Comparison of ENCODE assay signal across 8 cellular contexts in genomic region chr1:148302586-148303364, GRCh38.
DNase-seq lines count a peak whose midpoint lies in the region; ATAC-seq and TF ChIP-seq lines count a peak whose summit lies in the region.
"Not testable (repeated sequence)": the region's sequence is repeated elsewhere in the genome, so short reads cannot be mapped to it uniquely, and the experiment has no call there.

No MANE protein-coding gene starts in this region.

- not testable (repeated sequence) for H3K27ac ChIP-seq in adrenal gland

- H3K9me3 ChIP-seq in adrenal gland (replicated peaks in 1 of 3): not testable (repeated sequence)

- not testable (repeated sequence) for DNase-seq in BJ (ENCODE audit: low read depth)
- peak; percentile 9 to 57 for DNase-seq in activated CD4-positive, alpha-beta T cell treated with anti-CD3 and anti-CD28 coated beads for 4 hours
- DNase-seq in adrenal gland: peak in 4 of 7 donors; percentile 25 to 88 (median 42)
- DNase-seq in head of caudate nucleus: peak in 31 of 42 donors; percentile 12 to 83 (median 45)
- DNase-seq in nephron progenitor cell: peak; percentile 60
- DNase-seq in stimulated activated CD8-positive, alpha-beta memory T cell treated with anti-CD3 and anti-CD28 coated beads, Interleukin-15, amount 100 ng/mL, for 1 hour (ENCODE audit: low read depth): peak; percentile 12

- not testable (repeated sequence) for H3K4me1 ChIP-seq in adrenal gland (replicated peaks in 1 of 2)

- peak overlapping the region; percentile 79 for H3K4me3 Mint-ChIP-seq in nephron progenitor cell

- not testable (repeated sequence) for H3K27ac Mint-ChIP-seq in nephron progenitor cell

- H3K36me3 ChIP-seq in BJ (ENCODE audit: control insufficient read depth, insufficient read depth, low read length); adrenal gland (replicated peaks in 1 of 2): not testable (repeated sequence)

- not testable (repeated sequence) for TF ChIP-seq CTCF in BJ (IDR thresholded peaks at IDR 0.05; ENCODE audit: insufficient read depth, low read depth, low read length); adrenal gland (IDR thresholded peaks at IDR 0.05); nephron progenitor cell (IDR thresholded peaks at IDR 0.05)

- H3K9me3 Mint-ChIP-seq in nephron progenitor cell: peaks cover 27% of the 10 kb centered on the region

- POLR2A ChIA-PET in BJ (lab: Charles Lee): not testable (repeated sequence)

- CTCF ChIA-PET in BJ (lab: Yijun Ruan, JAX): not testable (repeated sequence)

- peaks cover 24% of the 10 kb centered on the region for H3K4me1 Mint-ChIP-seq in nephron progenitor cell

- not testable (repeated sequence) for TF ChIP-seq POLR2A in adrenal gland (IDR thresholded peaks at IDR 0.05)

- H3K27me3 ChIP-seq in BJ (ENCODE audit: control insufficient read depth, insufficient read depth, low read length): not testable (repeated sequence)
- H3K27me3 ChIP-seq in adrenal gland: peaks cover 22% of the 10 kb centered on the region

- peaks cover 15% of the 10 kb centered on the region for H3K36me3 Mint-ChIP-seq in nephron progenitor cell (ENCODE audit: low read depth)

- H3K4me3 ChIP-seq in BJ (ENCODE audit: low read depth, low read length) (peak overlapping the region; percentile 42), adrenal gland (peak overlapping the region in 1 of 4 donors; percentile 33)

- intact Hi-C loops in adrenal gland (cut with DNase I); head of caudate nucleus (cut with DNase I): not testable (repeated sequence)

- 5 to 7% methylated on average over 10 to 17 of the region's 52 CpGs; no CpG with 5 or more reads in 2 of the 4 donors for WGBS in adrenal gland, 4 donors

- H3K27me3 Mint-ChIP-seq in nephron progenitor cell (ENCODE audit: low read depth, poor library complexity): peaks cover 35% of the 10 kb centered on the region

- peak; percentile 57 for ATAC-seq in GM21526 (IDR thresholded peaks at IDR 0.05; ENCODE audit: low FRiP score, unreplicated experiment)
- peak; percentile 74 for ATAC-seq in HG03460 (IDR thresholded peaks at IDR 0.05; ENCODE audit: unreplicated experiment)
